ENCODE assay signal across 9 cellular contexts in genomic region chr3:50333744-50334328, GRCh38. TPM values are rescaled to one million over a fixed set of nuclear protein-coding genes. Genes with fewer than 3 reads are reported as not detected.
A peak's percentile ranks its signal among the peaks of the same experiment; 100 is the strongest.
DNase-seq lines count a peak whose midpoint lies in the region; ATAC-seq and TF ChIP-seq lines count a peak whose summit lies in the region.
"Had no signal": no experiment of that assay in that cellular context is flagged by ENCODE, and none has a peak within 500 bp of the region (broad histone marks: within the 10 kb centered on the region; RNA-seq: fewer than 3 reads in every experiment).

No MANE protein-coding gene starts in this region.

- TF ChIP-seq EP300 in upper lobe of left lung (IDR thresholded peaks at IDR 0.05): peak in 2 of 4 donors; percentile 61 to 86

- peaks cover 69% of the 10 kb centered on the region for H3K36me3 Mint-ChIP-seq in activated naive CD4-positive, alpha-beta T cell treated with anti-CD3 and anti-CD28 coated beads, Interleukin-2, amount 10 ng/mL, durations not matched to agents 7 days and 5 days
- H3K36me3 Mint-ChIP-seq in memory B cell: peaks cover 15% of the 10 kb centered on the region

- TF ChIP-seq POLR2A in upper lobe of left lung (IDR thresholded peaks at IDR 0.05): peak in 1 of 4 donors; percentile 31

- CTCF ChIA-PET in activated naive CD4-positive, alpha-beta T cell treated with anti-CD3 and anti-CD28 coated beads, Interleukin-2, amount 10 ng/mL, durations not matched to agents 7 days and 5 days (lab: Charles Lee): interaction anchor here (1.0 to 5.0 kb wide), 2 partner anchors 10 to 209 kb away, joined by 3 to 40 read pairs; partner anchors contain the start of gene HYAL2

- DNase-seq in activated naive CD4-positive, alpha-beta T cell treated with anti-CD3 and anti-CD28 coated beads, Interleukin-2, amount 10 ng/mL, durations not matched to agents 7 days and 5 days: no peak
- no peak for DNase-seq in activated naive CD4-positive, alpha-beta T cell treated with Interleukin-2 at 50 U/mL for 16 hours
- DNase-seq in colonic mucosa: no peak
- no peak for DNase-seq in memory B cell (ENCODE audit: low spot score in 2 of 2)
- no peak for DNase-seq in upper lobe of left lung
- no peak for DNase-seq in NCI-H446 (lab: John Stamatoyannopoulos, UW)
- DNase-seq: Calu3 had no signal

- H3K9me3 ChIP-seq in colonic mucosa (no peaks in the 10 kb centered on the region), upper lobe of left lung (no peaks in the 10 kb centered on the region)

- H3K27ac ChIP-seq in colonic mucosa (peak overlapping the region; percentile 97), upper lobe of left lung (peak overlapping the region; percentile 79 to 97 (median 94))

- H3K9me3 Mint-ChIP-seq in activated naive CD4-positive, alpha-beta T cell treated with anti-CD3 and anti-CD28 coated beads, Interleukin-2, amount 10 ng/mL, durations not matched to agents 7 days and 5 days: no peaks in the 10 kb centered on the region
- H3K9me3 Mint-ChIP-seq in memory B cell: no peaks in the 10 kb centered on the region

- H3K27me3 ChIP-seq in colonic mucosa (no peaks in the 10 kb centered on the region), upper lobe of left lung (no peaks in the 10 kb centered on the region)

- peak overlapping the region; percentile 55 for H3K4me3 Mint-ChIP-seq in activated naive CD4-positive, alpha-beta T cell treated with anti-CD3 and anti-CD28 coated beads, Interleukin-2, amount 10 ng/mL, durations not matched to agents 7 days and 5 days
- H3K4me3 Mint-ChIP-seq in memory B cell: no peak overlapping the region

- TF ChIP-seq CTCF in colonic mucosa (IDR thresholded peaks at IDR 0.05): no peak
- no peak for TF ChIP-seq CTCF in upper lobe of left lung (IDR thresholded peaks at IDR 0.05)

- H3K27ac Mint-ChIP-seq in activated naive CD4-positive, alpha-beta T cell treated with anti-CD3 and anti-CD28 coated beads, Interleukin-2, amount 10 ng/mL, durations not matched to agents 7 days and 5 days: peak overlapping the region; percentile 89
- H3K27ac Mint-ChIP-seq in memory B cell: peak overlapping the region; percentile 31

- ATAC-seq in memory B cell (ENCODE audit: low read depth) (no peak), upper lobe of left lung (ENCODE audit: low FRiP score in 2 of 2) (peak in 1 of 2 donors; percentile 18), HG03025 (IDR thresholded peaks at IDR 0.05; ENCODE audit: low FRiP score, unreplicated experiment) (no peak), GM21717 (IDR thresholded peaks at IDR 0.05; ENCODE audit: unreplicated experiment) (no peak)

- H3K4me1 Mint-ChIP-seq in activated naive CD4-positive, alpha-beta T cell treated with anti-CD3 and anti-CD28 coated beads, Interleukin-2, amount 10 ng/mL, durations not matched to agents 7 days and 5 days: peaks cover 48% of the 10 kb centered on the region
- H3K4me1 Mint-ChIP-seq in memory B cell: peaks cover 16% of the 10 kb centered on the region

- 34 to 61% methylated on average over 12 of the region's 12 CpGs for WGBS in upper lobe of left lung, 2 donors

- no peaks in the 10 kb centered on the region for H3K27me3 Mint-ChIP-seq in activated naive CD4-positive, alpha-beta T cell treated with anti-CD3 and anti-CD28 coated beads, Interleukin-2, amount 10 ng/mL, durations not matched to agents 7 days and 5 days
- no peaks in the 10 kb centered on the region for H3K27me3 Mint-ChIP-seq in memory B cell

- peaks cover 20% of the 10 kb centered on the region for H3K36me3 ChIP-seq in colonic mucosa
- peaks cover 24 to 38% (median 32%) of the 10 kb centered on the region in 4 donors for H3K36me3 ChIP-seq in upper lobe of left lung

- H3K4me1 ChIP-seq in colonic mucosa (peaks cover 14% of the 10 kb centered on the region), upper lobe of left lung (peaks cover 45 to 64% (median 47%) of the 10 kb centered on the region in 4 donors)

- H3K9ac ChIP-seq in colonic mucosa (ENCODE audit: low read depth in 2 of 2, low read length in 2 of 2): peak overlapping the region in 1 of 2 donors; percentile 44

- H3K4me3 ChIP-seq in colonic mucosa: no peak overlapping the region
- H3K4me3 ChIP-seq in upper lobe of left lung: peak overlapping the region in 1 of 4 donors; percentile 75

- intact Hi-C loops in colonic mucosa (cut with DNase I): no loop called here

RNA-seq across cellular contexts. Expression of gene TUSC2, which starts 5.8 kb away (rescaled TPM):
- total RNA-seq in colonic mucosa (10 to 100 TPM; 26.1 to 39.5 TPM), upper lobe of left lung (10 to 100 TPM; 16.8 to 36.1 (median 25.0) TPM)

RNA-seq across cellular contexts. Expression of gene RASSF1, which starts 6.8 kb away (rescaled TPM):
- total RNA-seq in colonic mucosa (10 to 100 TPM; 20.6 to 28.2 TPM), upper lobe of left lung (10 to 100 TPM; 42.7 to 78.9 (median 47.7) TPM)

RNA-seq across cellular contexts. Expression of gene HYAL2, which starts 11.3 kb away (rescaled TPM):
- 10 to 100 TPM; 31.3 to 37.1 TPM for total RNA-seq in colonic mucosa
- total RNA-seq in upper lobe of left lung: 100 to 1,000 TPM; 120 to 389 (median 226) TPM

RNA-seq across cellular contexts. Expression of gene ZMYND10, which starts 11.7 kb away (rescaled TPM):
- 1 to 10 TPM in 1 of 2 donors, under 1 TPM in 1; 0.37 to 1.5 TPM for total RNA-seq in colonic mucosa
- total RNA-seq in upper lobe of left lung: 10 to 100 TPM in 5 of 6 donors, 1 to 10 TPM in 1; 3.1 to 98.7 (median 31.5) TPM

RNA-seq across cellular contexts. Expression of gene NPRL2, which starts 16.7 kb away (rescaled TPM):
- total RNA-seq in colonic mucosa (10 to 100 TPM; 23.2 to 29.6 TPM), upper lobe of left lung (10 to 100 TPM; 15.0 to 41.9 (median 17.3) TPM)
